ENCODE assay signal across 11 cellular contexts in the genomic region with DNA sequence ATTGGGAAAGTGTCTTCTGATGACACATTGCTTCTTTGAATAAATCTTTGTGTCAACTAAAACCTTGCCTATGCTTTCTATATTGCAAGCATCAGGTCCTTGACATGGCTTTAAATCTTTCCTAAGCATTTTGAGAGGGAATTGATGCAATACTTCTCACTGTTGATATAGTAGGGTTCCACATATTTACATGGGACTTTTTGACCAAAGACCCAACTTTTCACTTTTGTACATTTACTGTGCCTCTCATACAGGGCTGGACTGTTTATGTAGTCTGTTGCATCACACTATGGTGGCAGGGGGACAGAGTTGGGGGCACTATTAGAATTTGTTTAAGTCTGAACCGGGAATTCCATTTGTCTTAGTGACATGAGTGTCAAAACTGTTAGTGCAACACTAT.
"Had no signal": no experiment of that assay in that cellular context is flagged by ENCODE, and none has a peak within 500 bp of the region (broad histone marks: within the 10 kb centered on the region; RNA-seq: fewer than 3 reads in every experiment).

No MANE protein-coding gene starts in this region.

- H3K27ac ChIP-seq: GM23248 had no signal

- H3K9me3 ChIP-seq: HAP-1 had no signal

- ATAC-seq: GM23338, HCT116 had no signal

- H3K4me3 ChIP-seq: GM23248, GM23338, HAP-1 had no signal

- FAIRE-seq: H1, H54 had no signal

- H3K4me2 ChIP-seq: GM23338 had no signal

- H2AFZ ChIP-seq: GM23248, GM23338 had no signal

- H3K4me1 ChIP-seq: HAP-1 had no signal

- H3K9ac ChIP-seq: GM23248 had no signal

- DNase-seq: GM23248, GOT3, H7, H9, HCEC 1CT, HFFc6 had no signal

- H3K36me3 ChIP-seq: HAP-1 had no signal
